Comparison of ENCODE assay signal across 20 cellular contexts in the genomic region with DNA sequence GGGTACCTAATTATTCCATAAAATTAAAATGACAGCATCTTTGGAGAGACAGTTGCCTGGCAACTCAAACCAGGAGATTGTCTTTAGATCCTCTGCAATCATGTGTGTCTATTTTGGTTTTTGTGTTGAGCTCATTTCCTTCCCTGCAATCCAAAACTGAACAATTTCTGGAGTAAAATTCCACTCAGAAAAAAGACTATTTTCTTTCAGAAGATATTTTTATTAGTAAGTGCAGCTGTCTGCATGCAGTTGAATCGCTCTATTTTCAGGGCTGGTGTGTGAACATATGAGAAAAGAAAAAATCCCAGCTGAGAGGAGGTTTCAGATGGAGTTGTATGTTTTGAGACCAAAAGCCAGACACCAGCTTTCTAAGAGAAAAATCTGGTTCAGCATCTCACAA.
"Had no signal": no experiment of that assay in that cellular context is flagged by ENCODE, and none has a peak within 500 bp of the region (broad histone marks: within the 10 kb centered on the region; RNA-seq: fewer than 3 reads in every experiment).

No MANE protein-coding gene starts in this region.

- H3K27me3 ChIP-seq: hepatocyte, left lung, thyroid gland, upper lobe of right lung had no signal

- H3K27ac ChIP-seq: hepatocyte, left lung, thyroid gland, upper lobe of right lung had no signal

- H3K4me2 ChIP-seq: hepatocyte had no signal

- H3K4me3 ChIP-seq: coronary artery, hepatocyte, left lung, thyroid gland, upper lobe of right lung had no signal

- H2AFZ ChIP-seq: hepatocyte had no signal

- H3K79me2 ChIP-seq: hepatocyte had no signal

- H3K9me3 Mint-ChIP-seq: activated naive CD4-positive, alpha-beta T cell treated with anti-CD3 and anti-CD28 coated beads, Interleukin-2, amount 50 U/mL, for 72 hours; endodermal cell; immature natural killer cell; nephron progenitor cell; stimulated activated naive B cell treated with anti-CD40 and anti-IgM and Interleukin-4, amounts not matched to agents 10 μg/mL and 1 μg/mL and 100 μg/mL, for 72 hours; T-cell had no signal

- H3K4me1 Mint-ChIP-seq: immature natural killer cell; nephron progenitor cell; stimulated activated naive B cell treated with anti-CD40 and anti-IgM and Interleukin-4, amounts not matched to agents 10 μg/mL and 1 μg/mL and 100 μg/mL, for 72 hours; T-cell had no signal

- H3K36me3 ChIP-seq: left lung, thyroid gland, upper lobe of right lung had no signal

- H3K9me3 ChIP-seq: left lung, thyroid gland, upper lobe of right lung had no signal

- DNase-seq: activated CD4-positive, alpha-beta T cell treated with anti-CD3 and anti-CD28 coated beads for 1 hour; activated gamma-delta T cell treated with Interleukin-2 at 50 U/mL for 16 hours; activated T-cell treated with anti-CD3 and anti-CD28 coated beads, Interleukin-2, amount 50 U/mL, for 1 hour; cerebellar nuclear complex; endodermal cell; foreskin fibroblast; immature natural killer cell; kidney glomerular epithelial cell; left lung; nephron progenitor cell; posterior cingulate gyrus; stimulated activated CD4-positive, alpha-beta T cell treated with anti-CD3 and anti-CD28 coated beads, Interleukin-2, amount 100 ng/mL, for 48 hours; stimulated activated CD8-positive, alpha-beta memory T cell treated with anti-CD3 and anti-CD28 coated beads, Interleukin-4, amount 100 ng/mL, for 48 hours; stimulated activated naive B cell treated with anti-CD40 and anti-IgM and Interleukin-4, amounts not matched to agents 10 μg/mL and 1 μg/mL and 100 μg/mL, for 72 hours; T-cell; thyroid gland; upper lobe of right lung had no signal

- H3K4me1 ChIP-seq: left lung, thyroid gland had no signal

- H3K27ac Mint-ChIP-seq: activated naive CD4-positive, alpha-beta T cell treated with anti-CD3 and anti-CD28 coated beads, Interleukin-2, amount 50 U/mL, for 72 hours; endodermal cell; immature natural killer cell; nephron progenitor cell; stimulated activated naive B cell treated with anti-CD40 and anti-IgM and Interleukin-4, amounts not matched to agents 10 μg/mL and 1 μg/mL and 100 μg/mL, for 72 hours; T-cell had no signal

- H3K4me3 Mint-ChIP-seq: endodermal cell; immature natural killer cell; nephron progenitor cell; stimulated activated naive B cell treated with anti-CD40 and anti-IgM and Interleukin-4, amounts not matched to agents 10 μg/mL and 1 μg/mL and 100 μg/mL, for 72 hours; T-cell had no signal

- H3K36me3 Mint-ChIP-seq: activated naive CD4-positive, alpha-beta T cell treated with anti-CD3 and anti-CD28 coated beads, Interleukin-2, amount 50 U/mL, for 72 hours; immature natural killer cell; stimulated activated naive B cell treated with anti-CD40 and anti-IgM and Interleukin-4, amounts not matched to agents 10 μg/mL and 1 μg/mL and 100 μg/mL, for 72 hours; T-cell had no signal
